Comparison of ENCODE assay signal across 9 cellular contexts in genomic region chr19:55408320-55408836, GRCh38. TPM values are rescaled to one million over a fixed set of nuclear protein-coding genes. Genes with fewer than 3 reads are reported as not detected.
DNase-seq lines count a peak whose midpoint lies in the region; ATAC-seq and TF ChIP-seq lines count a peak whose summit lies in the region.
"Had no signal": no experiment of that assay in that cellular context is flagged by ENCODE, and none has a peak within 500 bp of the region (broad histone marks: within the 10 kb centered on the region; RNA-seq: fewer than 3 reads in every experiment).

No MANE protein-coding gene starts in this region.

- H3K27ac Mint-ChIP-seq in MCF 10A (ENCODE audit: low read depth, unreplicated experiment) = peak overlapping the region; percentile 99

- intact Hi-C loops in MCF 10A (cut with micrococcal nuclease) = no loop called here

- H3K9me3 ChIP-seq in HUES64 (ENCODE audit: insufficient read depth, low read depth, low read length) (0 out of 2 replicates have a peak, but pooled peaks cover 2% of the 10 kb centered on the region), mucosa of rectum (ENCODE audit: control insufficient read depth in 2 of 2, low read length in 2 of 2) (no peaks in the 10 kb centered on the region)

- TSS peak; percentile 77 for BruUV-seq in MCF 10A (replicated peaks; lab: Mats Ljungman, UMichigan)

- H3K4me3 Mint-ChIP-seq in MCF 10A (ENCODE audit: unreplicated experiment) = peak overlapping the region; percentile 94

- H3K4me1 ChIP-seq in ACC112 (ENCODE audit: control insufficient read depth, insufficient read depth, low read length, unreplicated experiment) (peaks cover 17% of the 10 kb centered on the region), HUES64 (ENCODE audit: insufficient read depth, low read length) (peaks cover 12% of the 10 kb centered on the region), mucosa of rectum (ENCODE audit: control insufficient read depth in 2 of 2, insufficient read depth in 2 of 2, low read length in 2 of 2) (peaks cover 13 to 14% of the 10 kb centered on the region in 2 donors)

- H3K27ac ChIP-seq in ACC112 (ENCODE audit: low read depth, low read length) (peak overlapping the region; percentile 98), HUES64 (ENCODE audit: low read depth, low read length) (peak overlapping the region; percentile 81), mucosa of rectum (ENCODE audit: low read depth in 2 of 2, low read length in 2 of 2) (peak overlapping the region; percentile 98)

- no peak for TF ChIP-seq CTCF in MCF 10A (IDR thresholded peaks at IDR 0.05; ENCODE audit: unreplicated experiment)

- peaks cover 36% of the 10 kb centered on the region for H3K79me2 ChIP-seq in ACC112 (ENCODE audit: control insufficient read depth, insufficient read depth, low read length, unreplicated experiment)

- 29% methylated on average over 21 of the region's 21 CpGs for WGBS in HUES64

- H2AFZ ChIP-seq in ACC112 (ENCODE audit: low read length, unreplicated experiment) = peak overlapping the region; percentile 99

- H3K36me3 Mint-ChIP-seq in MCF 10A (ENCODE audit: insufficient read depth, unreplicated experiment) = peaks cover 47% of the 10 kb centered on the region

- CTCF ChIA-PET in MCF 10A (lab: Yijun Ruan, JAX) = interaction anchor here (0.6 to 2.3 kb wide), 5 partner anchors 10 to 167 kb away, joined by 3 to 12 read pairs (median 4); no protein-coding TSS in a partner anchor

- H3K4me3 ChIP-seq in ACC112 (ENCODE audit: low read depth, low read length) (peak overlapping the region; percentile 84), HUES64 (ENCODE audit: low read length) (peak overlapping the region; percentile 18; the same call in 1 of the 2 replicates), mucosa of rectum (ENCODE audit: low read length in 2 of 2) (peak overlapping the region; percentile 60 to 86)

- peaks cover 17% of the 10 kb centered on the region for H3K4me1 Mint-ChIP-seq in MCF 10A (ENCODE audit: insufficient read depth, unreplicated experiment)

- H3K27me3 Mint-ChIP-seq in MCF 10A (ENCODE audit: insufficient read depth, unreplicated experiment) = no peaks in the 10 kb centered on the region

- peak overlapping the region; percentile 27 for H3K9ac ChIP-seq in HUES64 (ENCODE audit: low read depth, low read length)
- H3K9ac ChIP-seq in mucosa of rectum (ENCODE audit: low read depth in 1 of 2, low read length in 2 of 2) = peak overlapping the region; percentile 20 to 70

- peaks cover 6% of the 10 kb centered on the region; the same call in 1 of the 2 replicates for H3K36me3 ChIP-seq in ACC112 (ENCODE audit: insufficient read depth, low read length)
- peaks cover 30% of the 10 kb centered on the region for H3K36me3 ChIP-seq in HUES64 (ENCODE audit: insufficient read depth, low read length)
- H3K36me3 ChIP-seq in mucosa of rectum (ENCODE audit: control insufficient read depth in 2 of 2, insufficient read depth in 2 of 2, low read length in 2 of 2) = peaks cover 0 to 9% of the 10 kb centered on the region in 2 donors

- no peak for ATAC-seq in activated CD4-positive, CD25-positive, alpha-beta regulatory T cell treated with anti-CD3 and anti-CD28 coated beads, Interleukin-2, amount 50 U/mL, for 24 hours

- POLR2A ChIA-PET in MCF 10A (lab: Yijun Ruan, JAX) = interaction anchor here (0.6 to 6.1 kb wide), 22 partner anchors 9 to 290 kb away, joined by 3 to 57 read pairs (median 4); partner anchors contain the start of genes HSPBP1, KMT5C, PPP6R1 and RPL28

- DNase-seq in MCF 10A (ENCODE audit: unreplicated experiment) (no peak), CD1c-positive myeloid dendritic cell (ENCODE audit: extremely low spot score) (no peak), foreskin melanocyte (no peak), ureter (ENCODE audit: low spot score) (no peak)

- no peaks in the 10 kb centered on the region for H3K9me3 Mint-ChIP-seq in MCF 10A (ENCODE audit: unreplicated experiment)

- H3K27me3 ChIP-seq in ACC112 (ENCODE audit: insufficient read depth, low read length) = no peaks in the 10 kb centered on the region
- H3K27me3 ChIP-seq in HUES64 (ENCODE audit: insufficient read depth, low read length) = peaks cover 6% of the 10 kb centered on the region; the same call in 1 of the 2 replicates
- no peaks in the 10 kb centered on the region for H3K27me3 ChIP-seq in mucosa of rectum (ENCODE audit: control insufficient read depth in 2 of 2, insufficient read depth in 2 of 2, low read length in 2 of 2)

RNA-seq across cellular contexts. Expression of gene UBE2S, which starts 0.8 kb away (rescaled TPM):
- 234 TPM for polyA plus RNA-seq in HUES64 (2013, experiment 1 of 2)
- 243 TPM for polyA plus RNA-seq in HUES64 (2013, experiment 2 of 2)
- total RNA-seq in MCF 10A (2022) (331 and 345 TPM in 2 replicates), ureter (31.9 TPM)

RNA-seq across cellular contexts. Expression of gene RPL28, which starts 22.6 kb away (rescaled TPM):
- polyA plus RNA-seq in HUES64 (2013, experiment 1 of 2) = 1,767 TPM
- polyA plus RNA-seq in HUES64 (2013, experiment 2 of 2) = 1,831 TPM
- total RNA-seq in MCF 10A (2022) (2,816 and 2,868 TPM in 2 replicates), ureter (2,509 TPM)

RNA-seq across cellular contexts. Expression of gene TMEM238, which starts 24.3 kb away (rescaled TPM):
- 1.4 TPM for polyA plus RNA-seq in HUES64 (2013, experiment 1 of 2)
- not detected for polyA plus RNA-seq in HUES64 (2013, experiment 2 of 2)
- total RNA-seq in MCF 10A (2022) (10.6 and 14.9 TPM in 2 replicates), ureter (20.8 TPM)

RNA-seq across cellular contexts. Expression of gene TMEM190, which starts 31.8 kb away (rescaled TPM):
- polyA plus RNA-seq in HUES64 (2013, experiment 1 of 2) = 0.55 TPM
- polyA plus RNA-seq in HUES64 (2013, experiment 2 of 2) = 1.2 TPM
- 0.58 and 0.59 TPM in 2 replicates for total RNA-seq in MCF 10A (2022)
- total RNA-seq in ureter = not detected
- total RNA-seq: T-helper 1 cell treated with Interleukin-12 subunit alpha and Interleukin-12 subunit beta and Interleukin-4 antibody, amounts not matched to agents 30 ng/mL and 1 ng/mL, for 36 hours had no signal

RNA-seq across cellular contexts. Expression of gene SHISA7, which starts 34.7 kb away (rescaled TPM):
- 0.15 TPM for polyA plus RNA-seq in HUES64 (2013, experiment 1 of 2)
- 0.32 TPM for polyA plus RNA-seq in HUES64 (2013, experiment 2 of 2)
- total RNA-seq in MCF 10A (2022) = not detected in 2 replicates
- not detected for total RNA-seq in ureter
- total RNA-seq: T-helper 1 cell treated with Interleukin-12 subunit alpha and Interleukin-12 subunit beta and Interleukin-4 antibody, amounts not matched to agents 30 ng/mL and 1 ng/mL, for 36 hours had no signal

Comparison
In these comparisons a context has a peak if more than half of its experiments do, and no peak if none do; other contexts are left out.
1. H3K4me3 ChIP-seq: peak in every context shown above with its lines; median percentile 84 in ACC112; 73 in mucosa of rectum; 18 in HUES64.
2. RNA of gene UBE2S, which starts 0.8 kb away (total RNA-seq): 331 to 345 TPM in MCF 10A; 31.9 TPM in ureter (single experiment); every median in the first group is over 10 times any median in the second.
3. Peak in every context shown above with its lines, with median percentiles within 50 percentile points of each other: H3K27ac ChIP-seq.